10 cellular contexts compared by ENCODE assay signal in genomic region chr1:111214086-111214801, GRCh38. TPM values are rescaled to one million over a fixed set of nuclear protein-coding genes. Genes with fewer than 3 reads are reported as not detected.
A peak's percentile ranks its signal among the peaks of the same experiment; 100 is the strongest.
DNase-seq lines count a peak whose midpoint lies in the region; ATAC-seq and TF ChIP-seq lines count a peak whose summit lies in the region.
"Had no signal": no experiment of that assay in that cellular context is flagged by ENCODE, and none has a peak within 500 bp of the region (broad histone marks: within the 10 kb centered on the region; RNA-seq: fewer than 3 reads in every experiment).

No MANE protein-coding gene starts in this region.

- intact Hi-C loops in CD8-positive, alpha-beta T cell (cut with DNase I, micrococcal nuclease), result loop anchor here (10.0 kb wide), 3 partner anchors 569 to 879 kb away; partner anchors contain the start of gene RBM15 (in 1 of the 2)
- intact Hi-C loops in dorsolateral prefrontal cortex (cut with DNase I), result no loop called here

- H3K27me3 Mint-ChIP-seq in CD8-positive, alpha-beta T cell (ENCODE audit: low read depth), result no peaks in the 10 kb centered on the region

- ATAC-seq in CD8-positive, alpha-beta T cell, result no peak
- ATAC-seq in GM19351 (IDR thresholded peaks at IDR 0.05; ENCODE audit: unreplicated experiment) (peak; percentile 29), GM21619 (IDR thresholded peaks at IDR 0.05; ENCODE audit: unreplicated experiment) (no peak)

- H3K36me3 ChIP-seq in CD8-positive, alpha-beta T cell (ENCODE audit: insufficient read depth, low read length), result no peaks in the 10 kb centered on the region

- no peaks in the 10 kb centered on the region for H3K9me3 ChIP-seq in CD8-positive, alpha-beta T cell (ENCODE audit: low read length)

- CTCF ChIA-PET in CD8-positive, alpha-beta T cell (lab: Charles Lee), result interaction anchor here (1.0 to 16.6 kb wide), 7 partner anchors 9 to 183 kb away, joined by 3 to 429 read pairs (median 5); partner anchors contain the start of gene DENND2D

- H3K27me3 ChIP-seq in CD8-positive, alpha-beta T cell (ENCODE audit: insufficient read depth, low read length), result no peaks in the 10 kb centered on the region
- peaks cover 0 to 4% (median 0%) of the 10 kb centered on the region in 45 donors for H3K27me3 ChIP-seq in dorsolateral prefrontal cortex

- peaks cover 14% of the 10 kb centered on the region for H3K9me3 Mint-ChIP-seq in CD8-positive, alpha-beta T cell

- no peak for DNase-seq in CD8-positive, alpha-beta T cell
- DNase-seq in SIG-M5 (lab: John Stamatoyannopoulos, UW), result peak; percentile 33
- DNase-seq in epithelial cell of prostate (ENCODE audit: low read depth, low spot score), result no peak
- DNase-seq in dorsolateral prefrontal cortex, result no peak
- DNase-seq in NCI-H1694 treated with DMSO at 0.1 percent for 48 hours (lab: John Stamatoyannopoulos, UW), result no peak
- DNase-seq in NCI-H2227 treated with DMSO at 0.1 percent for 48 hours (lab: John Stamatoyannopoulos, UW), result no peak

- peaks cover 65% of the 10 kb centered on the region for H3K4me1 ChIP-seq in CD8-positive, alpha-beta T cell (ENCODE audit: insufficient read depth, low read length)

- peak overlapping the region; percentile 65 for H3K27ac ChIP-seq in CD8-positive, alpha-beta T cell (ENCODE audit: low read depth, low read length)
- H3K27ac ChIP-seq in epithelial cell of prostate (peak overlapping the region; percentile 47), dorsolateral prefrontal cortex (no peak overlapping the region)

- H3K4me3 ChIP-seq in CD8-positive, alpha-beta T cell (ENCODE audit: low read depth, low read length), result peak overlapping the region; percentile 26
- H3K4me3 ChIP-seq in dorsolateral prefrontal cortex, result no peak overlapping the region

- H3K27ac Mint-ChIP-seq in CD8-positive, alpha-beta T cell, result peak overlapping the region; percentile 94

- H3K36me3 Mint-ChIP-seq in CD8-positive, alpha-beta T cell, result peaks cover 2% of the 10 kb centered on the region

- POLR2A ChIA-PET in CD8-positive, alpha-beta T cell (lab: Charles Lee), result interaction anchor here (1.2 to 15.1 kb wide), 7 partner anchors 9 to 90 kb away, joined by 3 to 430 read pairs (median 7); partner anchors contain the start of genes CHI3L2 and DENND2D

- peaks cover 90% of the 10 kb centered on the region for H3K4me1 Mint-ChIP-seq in CD8-positive, alpha-beta T cell (ENCODE audit: low read depth)

- TF ChIP-seq CTCF in CD8-positive, alpha-beta T cell (IDR thresholded peaks at IDR 0.05), result no peak
- no peak for TF ChIP-seq CTCF in dorsolateral prefrontal cortex (IDR thresholded peaks at IDR 0.05 in 54 of 56, conservative IDR thresholded peaks at IDR 0.05 in 2 of 56; ENCODE audit: low read depth in 1 of 56, partially characterized antibody in 56 of 56)

- H3K4me3 Mint-ChIP-seq in CD8-positive, alpha-beta T cell, result peak overlapping the region; percentile 72

RNA-seq across cellular contexts. Expression of gene CHI3L2, which starts 13.3 kb away (rescaled TPM):
- total RNA-seq in CD8-positive, alpha-beta T cell, result 1 to 10 TPM; 7.1 to 8.7 TPM
- total RNA-seq in dorsolateral prefrontal cortex, result 100 to 1,000 TPM in 2 of 120 experiments, 10 to 100 TPM in 44, 1 to 10 TPM in 66, under 1 TPM in 6, not detected in 2; 0.59 to 922 (median 7.4) TPM
- total RNA-seq: chondrocyte, osteocyte had no signal

RNA-seq across cellular contexts. Expression of gene DENND2D, which starts 13.8 kb away (rescaled TPM):
- total RNA-seq in CD8-positive, alpha-beta T cell, result 10 to 100 TPM; 50.5 to 50.8 TPM
- total RNA-seq in dorsolateral prefrontal cortex, result 10 to 100 TPM in 2 of 120 experiments, 1 to 10 TPM in 117, under 1 TPM in 1; 0.76 to 13.9 (median 3.6) TPM
- total RNA-seq: osteocyte had no signal

Comparison
In these comparisons a context has a peak if more than half of its experiments do, and no peak if none do; other contexts are left out.
1. H3K27ac ChIP-seq: peak in CD8-positive, alpha-beta T cell (single experiment) and epithelial cell of prostate (single experiment); none in dorsolateral prefrontal cortex (0 of 59).
2. intact Hi-C loops: an anchor here in CD8-positive, alpha-beta T cell (10.0 kb wide); none called in dorsolateral prefrontal cortex.